Comparison of ENCODE assay signal across 8 cellular contexts in the genomic region with DNA sequence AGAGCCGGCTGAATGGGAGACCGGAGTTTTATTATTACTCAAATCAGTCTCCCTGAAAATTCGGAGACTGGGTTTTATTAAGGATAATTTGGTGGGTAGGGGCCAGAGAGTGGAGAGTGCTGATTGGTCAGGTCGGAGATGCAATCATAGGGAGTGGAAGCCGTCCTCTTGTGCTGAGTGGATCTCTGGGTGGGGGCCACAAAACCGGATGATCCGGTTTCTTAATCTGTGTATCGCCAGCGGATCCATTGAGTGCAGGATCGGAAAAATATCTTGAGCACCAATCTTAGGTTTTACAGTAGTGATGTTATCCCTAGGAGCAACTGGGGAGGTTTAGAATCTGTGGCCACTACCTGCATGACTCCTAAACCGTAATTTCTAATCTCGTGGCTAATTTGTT. TPM values are rescaled to one million over a fixed set of nuclear protein-coding genes. Genes with fewer than 3 reads are reported as not detected.
DNase-seq lines count a peak whose midpoint lies in the region; ATAC-seq, FAIRE-seq and TF ChIP-seq lines count a peak whose summit lies in the region.

No MANE protein-coding gene starts in this region.

- H4K20me1 ChIP-seq in DOHH2 (ENCODE audit: control insufficient read depth, insufficient read depth, low read depth, low read length) (no peaks in the 10 kb centered on the region), GM12878 (ENCODE audit: control insufficient read depth, insufficient read depth) (no peaks in the 10 kb centered on the region), neural progenitor cell (ENCODE audit: low read depth) (peaks cover 5% of the 10 kb centered on the region)

- TF ChIP-seq POLR2A in GM12878 (IDR thresholded peaks at IDR 0.05; ENCODE audit: low read depth, low read length) (no peak), lower leg skin (IDR thresholded peaks at IDR 0.05) (no peak)

- H3K36me3 ChIP-seq in DOHH2 (ENCODE audit: control insufficient read depth, low read length) (no peaks in the 10 kb centered on the region), GM12878 (ENCODE audit: control insufficient read depth in 2 of 2, insufficient read depth in 2 of 2, low read length in 1 of 2) (no peaks in the 10 kb centered on the region; a peak in 1 of 4 replicates), neural progenitor cell (no peaks in the 10 kb centered on the region), tibial artery (no peaks in the 10 kb centered on the region)

- H3F3A ChIP-seq in DOHH2 (ENCODE audit: control insufficient read depth, insufficient read depth) = no peaks in the 10 kb centered on the region
- peaks cover 25% of the 10 kb centered on the region for H3F3A ChIP-seq in neural progenitor cell (ENCODE audit: low read depth)

- no peak for TF ChIP-seq EP300 in GM12878 (IDR thresholded peaks at IDR 0.05; ENCODE audit: borderline replicate concordance in 1 of 2, control insufficient read depth in 1 of 2, low read depth in 2 of 2, low read length in 2 of 2)

- TF ChIP-seq CTCF in DOHH2 (IDR thresholded peaks at IDR 0.05; ENCODE audit: low read depth, low read length, poor library complexity, severe bottlenecking) (no peak), GM12878 (IDR thresholded peaks at IDR 0.05 in 2 of 3, conservative IDR thresholded peaks at IDR 0.05 in 1 of 3; ENCODE audit: control insufficient read depth in 2 of 3, extremely low read depth in 1 of 3, insufficient read depth in 1 of 3, low read depth in 3 of 3, low read length in 3 of 3) (no peak), neural progenitor cell (IDR thresholded peaks at IDR 0.05) (no peak), lower leg skin (IDR thresholded peaks at IDR 0.05) (no peak), tibial artery (IDR thresholded peaks at IDR 0.05) (no peak)

- DNase-seq in NCI-H146 (lab: John Stamatoyannopoulos, UW) (peak; percentile 67), GM12878 (ENCODE audit: low read depth, low spot score) (no peak), neural progenitor cell (ENCODE audit: low spot score) (no peak), lower leg skin (ENCODE audit: low spot score in 2 of 2) (no peak), tibial artery (no peak)

- H3K9ac ChIP-seq in GM12878 (ENCODE audit: control insufficient read depth, insufficient read depth, low read length) (no peak overlapping the region), neural progenitor cell (no peak overlapping the region)

- no peaks in the 10 kb centered on the region for H3K9me3 Mint-ChIP-seq in neural progenitor cell

- POLR2A ChIA-PET in GM12878 (lab: Charles Lee) = interaction anchor here (0.6 to 0.7 kb wide), 6 partner anchors 8 to 622 kb away, joined by 3 to 11 read pairs (median 6); no protein-coding TSS in a partner anchor

- no peaks in the 10 kb centered on the region for H3K9me2 ChIP-seq in DOHH2 (replicated peaks; ENCODE audit: control insufficient read depth, low read length)

- H3K27ac ChIP-seq in DOHH2 (ENCODE audit: low read depth, low read length) (no peak overlapping the region), GM12878 (ENCODE audit: control insufficient read depth, insufficient read depth) (no peak overlapping the region), neural progenitor cell (no peak overlapping the region), tibial artery (no peak overlapping the region)

- no peak overlapping the region for H2AFZ ChIP-seq in GM12878 (ENCODE audit: control insufficient read depth, low read depth, low read length)
- H2AFZ ChIP-seq in neural progenitor cell (replicated peaks) = no peak overlapping the region

- intact Hi-C loops in GM12878 (cut with micrococcal nuclease; ENCODE audit: unreplicated experiment) = loop anchor here (2.0 kb wide), 2 partner anchors 21 to 29 kb away; partner anchors contain the start of genes NF2 and THOC5
- intact Hi-C loops in lower leg skin (cut with DNase I; ENCODE audit: low total_unique reads) = no loop called here
- intact Hi-C loops in tibial artery (cut with DNase I; ENCODE audit: low total_unique reads) = no loop called here

- no peaks in the 10 kb centered on the region for H3K27me3 ChIP-seq in DOHH2 (ENCODE audit: control insufficient read depth, low read length)
- no peaks in the 10 kb centered on the region for H3K27me3 ChIP-seq in GM12878 (replicated peaks in 1 of 2; ENCODE audit: control insufficient read depth in 2 of 2, insufficient read depth in 2 of 2, low read length in 1 of 2)
- H3K27me3 ChIP-seq in neural progenitor cell = no peaks in the 10 kb centered on the region
- H3K27me3 ChIP-seq in tibial artery = no peaks in the 10 kb centered on the region

- no peak for FAIRE-seq in GM12878 (lab: Jason Lieb, UNC)

- CTCF ChIA-PET in GM12878 (lab: Yijun Ruan, JAX) = no interaction called here

- H3K27ac Mint-ChIP-seq in neural progenitor cell = peak overlapping the region; percentile 21

- peaks cover 6% of the 10 kb centered on the region for H3K27me3 Mint-ChIP-seq in neural progenitor cell (ENCODE audit: insufficient read depth, low read depth)

- BruUV-seq in GM12878 (replicated peaks; lab: Mats Ljungman, UMichigan) = TSS peak; percentile 97

- H3K4me3 ChIP-seq in DOHH2 (ENCODE audit: low read length) (peak overlapping the region; percentile 87), GM12878 (peak overlapping the region; percentile 99), neural progenitor cell (no peak overlapping the region), lower leg skin (ENCODE audit: low read depth, poor library complexity, severe bottlenecking) (no peak overlapping the region), tibial artery (peak overlapping the region in 1 of 2 donors; percentile 66)

- H3K4me1 Mint-ChIP-seq in neural progenitor cell = peaks cover 24% of the 10 kb centered on the region

- peaks cover 5% of the 10 kb centered on the region; the same call in 1 of the 2 replicates for H3K79me2 ChIP-seq in DOHH2 (ENCODE audit: control insufficient read depth, low read length)
- H3K79me2 ChIP-seq in GM12878 (ENCODE audit: control insufficient read depth, insufficient read depth, low read length) = peaks cover 9% of the 10 kb centered on the region
- H3K79me2 ChIP-seq in neural progenitor cell (ENCODE audit: low read depth) = peaks cover 31% of the 10 kb centered on the region

- TF ChIP-seq RAD21 in GM12878 (IDR thresholded peaks at IDR 0.05; ENCODE audit: insufficient read depth, low read depth, low read length) = no peak

- H3K36me3 Mint-ChIP-seq in neural progenitor cell = peaks cover 6% of the 10 kb centered on the region

- H3K4me3 Mint-ChIP-seq in neural progenitor cell = peak overlapping the region; percentile 96

- H3K4me1 ChIP-seq in DOHH2 (ENCODE audit: control insufficient read depth, low read length) (peaks cover 18% of the 10 kb centered on the region), GM12878 (ENCODE audit: control insufficient read depth, insufficient read depth, low read length) (peaks cover 4% of the 10 kb centered on the region; the same call in 1 of the 2 replicates), neural progenitor cell (peaks cover 15% of the 10 kb centered on the region), tibial artery (peaks cover 0 to 17% (median 7%) of the 10 kb centered on the region in 4 donors)

- ATAC-seq in GM12878 (no peak), HG03354 (IDR thresholded peaks at IDR 0.05; ENCODE audit: poor library complexity, severe bottlenecking, unreplicated experiment) (no peak), HG03108 (IDR thresholded peaks at IDR 0.05; ENCODE audit: unreplicated experiment) (no peak)

- SMC1A ChIA-PET in GM12878 (lab: Charles Lee; ENCODE audit: uncharacterized antibody, unreplicated experiment) = no interaction called here

- RAD21 ChIA-PET in GM12878 (lab: Charles Lee; ENCODE audit: unreplicated experiment) = no interaction called here

- WGBS in GM12878 (ENCODE audit: insufficient coverage, insufficient replicate concordance, low lambda C conversion rate, missing lambda C conversion rate) = over 99% methylated on average over 12 of the region's 12 CpGs
- 42 to 46% methylated on average over 12 of the region's 12 CpGs for WGBS in lower leg skin, 2 donors

- in situ Hi-C loops in GM12878 (cut with MboI) = no loop called here

- H3K9me3 ChIP-seq in DOHH2 (ENCODE audit: control insufficient read depth, insufficient read depth, low read length) (no peaks in the 10 kb centered on the region), GM12878 (replicated peaks; ENCODE audit: control insufficient read depth, insufficient read depth, low read length) (no peaks in the 10 kb centered on the region), neural progenitor cell (ENCODE audit: low read depth) (no peaks in the 10 kb centered on the region), tibial artery (no peaks in the 10 kb centered on the region)

- H3K4me2 ChIP-seq in DOHH2 (ENCODE audit: low read length) (peak overlapping the region; percentile 75), GM12878 (ENCODE audit: control insufficient read depth, insufficient read depth) (peak overlapping the region; percentile 56), neural progenitor cell (peak overlapping the region; percentile 36)

RNA-seq across cellular contexts. Expression of gene NIPSNAP1, which starts 0.9 kb away (rescaled TPM):
- 47.6 and 50.5 TPM in 2 replicates for total RNA-seq in GM12878 (2013; cell fraction: nucleolus; rRNA removed)
- total RNA-seq in GM12878 (2014; rRNA removed) (90.5 and 96.5 TPM in 2 replicates), GM12878 (2014; rRNA removed; fragmentation: Illumina TruSeq; extraction: Trizol) (69.9 and 70.2 TPM in 2 replicates), GM12878 (2021) (77.1 and 85.5 TPM in 2 replicates), neural progenitor cell (ENCODE audit: low replicate concordance) (266 and 311 TPM in 2 replicates), lower leg skin (10 to 100 TPM; 19.8 to 23.7 (median 21.8) TPM)
- polyA plus RNA-seq in GM12878 (2011; ENCODE audit: low read depth) = 56.1 TPM
- polyA plus RNA-seq in GM12878 (2011; rRNA removed) (62.1 and 70.2 TPM in 2 replicates), GM12878 (2014; fragmentation: Illumina TruSeq; extraction: Trizol) (94.1 and 99.7 TPM in 2 replicates), GM12878 (2014; fragmentation: Nextera tagmentation; extraction: Ambion mirVana) (10 to 100 TPM; 27.1 to 38.5 TPM), GM12878 (2014; rRNA removed) (84.0 and 86.5 TPM in 2 replicates), GM12878 (2016; fragmentation: Nextera tagmentation; extraction: Ambion mirVana) (10 to 100 TPM; 79.6 TPM)
- 56.7 and 61.6 TPM in 2 replicates for polyA plus RNA-seq in GM12878 (2011; cell fraction: cytosol; rRNA removed)
- polyA plus RNA-seq in GM12878 (2011; cell fraction: nucleus; rRNA removed) = 31.8 and 41.0 TPM in 2 replicates
- polyA plus RNA-seq in GM12878 (2012) = 77.2 and 77.3 TPM in 2 replicates
- 36.9 and 49.8 TPM in 2 replicates for polyA minus RNA-seq in GM12878 (2011; rRNA and poly(A)+ RNA removed)
- 11.5 and 13.4 TPM in 2 replicates for polyA minus RNA-seq in GM12878 (2011; cell fraction: cytosol; rRNA and poly(A)+ RNA removed)
- polyA minus RNA-seq in GM12878 (2011; cell fraction: nucleus; rRNA and poly(A)+ RNA removed) = 9.7 and 11.1 TPM in 2 replicates

RNA-seq across cellular contexts. Expression of gene NF2, which starts 21.6 kb away (rescaled TPM):
- 28.3 and 29.2 TPM in 2 replicates for total RNA-seq in GM12878 (2013; cell fraction: nucleolus; rRNA removed)
- 32.0 and 33.9 TPM in 2 replicates for total RNA-seq in GM12878 (2014; rRNA removed)
- 24.6 and 24.8 TPM in 2 replicates for total RNA-seq in GM12878 (2014; rRNA removed; fragmentation: Illumina TruSeq; extraction: Trizol)
- 44.3 and 49.8 TPM in 2 replicates for total RNA-seq in GM12878 (2021)
- 4.9 TPM for polyA plus RNA-seq in GM12878 (2011; ENCODE audit: low read depth)
- 20.4 and 22.5 TPM in 2 replicates for polyA plus RNA-seq in GM12878 (2011; rRNA removed)
- 14.5 and 16.2 TPM in 2 replicates for polyA plus RNA-seq in GM12878 (2011; cell fraction: cytosol; rRNA removed)
- 8.9 and 12.9 TPM in 2 replicates for polyA plus RNA-seq in GM12878 (2011; cell fraction: nucleus; rRNA removed)
- 7.6 and 9.1 TPM in 2 replicates for polyA plus RNA-seq in GM12878 (2012)
- 14.3 and 14.7 TPM in 2 replicates for polyA plus RNA-seq in GM12878 (2014; fragmentation: Illumina TruSeq; extraction: Trizol)
- polyA plus RNA-seq in GM12878 (2014; fragmentation: Nextera tagmentation; extraction: Ambion mirVana) = 1 to 10 TPM; 2.2 to 3.0 TPM
- 17.4 and 20.6 TPM in 2 replicates for polyA plus RNA-seq in GM12878 (2014; rRNA removed)
- 10 to 100 TPM; 24.8 to 24.9 TPM for polyA plus RNA-seq in GM12878 (2016; fragmentation: Nextera tagmentation; extraction: Ambion mirVana)
- 28.5 and 36.2 TPM in 2 replicates for polyA minus RNA-seq in GM12878 (2011; rRNA and poly(A)+ RNA removed)
- 13.1 and 20.5 TPM in 2 replicates for polyA minus RNA-seq in GM12878 (2011; cell fraction: cytosol; rRNA and poly(A)+ RNA removed)
- 10.8 and 18.9 TPM in 2 replicates for polyA minus RNA-seq in GM12878 (2011; cell fraction: nucleus; rRNA and poly(A)+ RNA removed)
- 18.7 and 28.1 TPM in 2 replicates for total RNA-seq in neural progenitor cell (ENCODE audit: low replicate concordance)
- 10 to 100 TPM; 16.7 to 32.0 (median 25.2) TPM for total RNA-seq in lower leg skin

RNA-seq across cellular contexts. Expression of gene THOC5, which starts 28.2 kb away (rescaled TPM):
- total RNA-seq in GM12878 (2013; cell fraction: nucleolus; rRNA removed) = 58.7 and 66.4 TPM in 2 replicates
- total RNA-seq in GM12878 (2014; rRNA removed) (33.9 and 36.2 TPM in 2 replicates), GM12878 (2014; rRNA removed; fragmentation: Illumina TruSeq; extraction: Trizol) (28.3 and 29.1 TPM in 2 replicates), GM12878 (2021) (40.9 and 44.9 TPM in 2 replicates), neural progenitor cell (ENCODE audit: low replicate concordance) (42.9 and 49.0 TPM in 2 replicates), lower leg skin (10 to 100 TPM; 14.2 to 30.5 (median 23.3) TPM)
- 18.0 TPM for polyA plus RNA-seq in GM12878 (2011; ENCODE audit: low read depth)
- polyA plus RNA-seq in GM12878 (2011; rRNA removed) (40.4 and 44.9 TPM in 2 replicates), GM12878 (2014; fragmentation: Illumina TruSeq; extraction: Trizol) (30.5 and 35.1 TPM in 2 replicates), GM12878 (2014; fragmentation: Nextera tagmentation; extraction: Ambion mirVana) (10 to 100 TPM; 20.9 to 40.9 TPM), GM12878 (2014; rRNA removed) (27.7 and 29.9 TPM in 2 replicates), GM12878 (2016; fragmentation: Nextera tagmentation; extraction: Ambion mirVana) (10 to 100 TPM; 31.4 TPM)
- polyA plus RNA-seq in GM12878 (2011; cell fraction: cytosol; rRNA removed) = 31.0 and 42.6 TPM in 2 replicates
- polyA plus RNA-seq in GM12878 (2011; cell fraction: nucleus; rRNA removed) = 38.8 and 40.8 TPM in 2 replicates
- polyA plus RNA-seq in GM12878 (2012) = 20.7 and 31.3 TPM in 2 replicates
- 50.0 and 63.7 TPM in 2 replicates for polyA minus RNA-seq in GM12878 (2011; rRNA and poly(A)+ RNA removed)
- polyA minus RNA-seq in GM12878 (2011; cell fraction: cytosol; rRNA and poly(A)+ RNA removed) = 17.8 and 21.1 TPM in 2 replicates
- polyA minus RNA-seq in GM12878 (2011; cell fraction: nucleus; rRNA and poly(A)+ RNA removed) = 16.2 and 24.6 TPM in 2 replicates

Comparison
In these comparisons a context has a peak if more than half of its experiments do, and no peak if none do; other contexts are left out.
1. H3K4me3 ChIP-seq: peak in DOHH2 (single experiment) and GM12878 (single experiment); none in neural progenitor cell (single experiment) and lower leg skin (single experiment).
2. Peak in every context shown above with its lines, with median percentiles within 50 percentile points of each other: H3K4me2 ChIP-seq.